1 cellular context compared by ENCODE assay signal in genomic region chr15:65369651-65370050, GRCh38.
TF ChIP-seq lines count a peak whose summit lies in the region.

No MANE protein-coding gene starts in this region.

TF ChIP-seq in H1, 55 proteins besides CTCF, POLR2A, EP300 and RAD21:
- TF ChIP-seq GTF2F1 (IDR thresholded peaks at IDR 0.05; ENCODE audit: borderline replicate concordance, low read depth, low read length) (no peak), KDM1A (IDR thresholded peaks at IDR 0.05; ENCODE audit: borderline replicate concordance, low read length) (no peak), RFX5 (IDR thresholded peaks at IDR 0.05; ENCODE audit: borderline replicate concordance, low read depth, low read length) (no peak), FOSL1 (IDR thresholded peaks at IDR 0.05; ENCODE audit: insufficient read depth, low read depth, low read length) (no peak), SP4 (IDR thresholded peaks at IDR 0.05; ENCODE audit: low read length) (no peak), MAX (IDR thresholded peaks at IDR 0.05) (no peak), TCF12 (IDR thresholded peaks at IDR 0.05; ENCODE audit: low read depth, low read length) (no peak), JUND (IDR thresholded peaks at IDR 0.05; ENCODE audit: low read length) (no peak), CTBP2 (IDR thresholded peaks at IDR 0.05; ENCODE audit: borderline replicate concordance, insufficient read depth, insufficient read length, low read length) (no peak), YY1 (IDR thresholded peaks at IDR 0.05; ENCODE audit: low read depth, low read length) (no peak)
